Comparison of ENCODE assay signal across 10 cellular contexts in the genomic region with DNA sequence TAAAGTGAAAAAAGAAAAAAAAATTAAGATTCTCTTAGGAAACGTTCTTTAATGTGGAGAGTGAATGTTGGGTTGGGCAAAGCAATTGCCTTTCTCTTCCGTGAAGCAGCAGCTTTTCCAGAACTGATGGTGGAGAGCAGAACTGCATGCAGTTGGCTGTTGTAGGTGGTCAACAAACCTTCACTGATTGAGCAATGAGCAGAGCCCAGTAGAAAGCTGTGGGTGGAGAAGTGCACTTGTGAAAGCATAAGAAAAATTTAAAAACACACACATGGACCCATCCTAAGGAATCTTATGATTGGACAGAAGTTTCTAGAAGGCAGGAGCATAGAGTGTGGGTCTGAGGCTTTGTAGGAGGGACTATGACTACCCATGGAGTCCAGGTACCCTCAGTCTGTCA. TPM values are rescaled to one million over a fixed set of nuclear protein-coding genes. Genes with fewer than 3 reads are reported as not detected.
A peak's percentile ranks its signal among the peaks of the same experiment; 100 is the strongest.
DNase-seq lines count a peak whose midpoint lies in the region; ATAC-seq, FAIRE-seq and TF ChIP-seq lines count a peak whose summit lies in the region.
"Had no signal": no experiment of that assay in that cellular context is flagged by ENCODE, and none has a peak within 500 bp of the region (broad histone marks: within the 10 kb centered on the region; RNA-seq: fewer than 3 reads in every experiment).

No MANE protein-coding gene starts in this region.

- H3K36me3 ChIP-seq in brain microvascular endothelial cell (replicated peaks) (no peaks in the 10 kb centered on the region), H7 (replicated peaks; ENCODE audit: control insufficient read depth, insufficient read depth, low read length) (no peaks in the 10 kb centered on the region)
- H3K36me3 ChIP-seq: SJSA1 had no signal

- H3K4me1 Mint-ChIP-seq in activated CD4-positive, alpha-beta memory T cell treated with anti-CD3 and anti-CD28 coated beads, Interleukin-2, amount 10 ng/mL, durations not matched to agents 7 days and 5 days = peaks cover 20% of the 10 kb centered on the region
- peaks cover 1% of the 10 kb centered on the region for H3K4me1 Mint-ChIP-seq in activated T-helper 2 cell treated with anti-CD3 and anti-CD28 coated beads, Interferon-gamma antibody, Interleukin-2, Interleukin-4, amounts not matched to agents 10 μg/mL and 5 μg/mL and 100 μg/mL, durations not matched to agents 14 hours and 24 hours and 36 hours (ENCODE audit: low read depth)

- H3K4me3 ChIP-seq in brain microvascular endothelial cell (ENCODE audit: low read depth, low read length) (no peak overlapping the region), H7 (ENCODE audit: insufficient read depth, low read depth, low read length) (no peak overlapping the region)
- H3K4me3 ChIP-seq: SJSA1 had no signal

- no peak overlapping the region for H3K27ac Mint-ChIP-seq in activated CD4-positive, alpha-beta memory T cell treated with anti-CD3 and anti-CD28 coated beads, Interleukin-2, amount 10 ng/mL, durations not matched to agents 7 days and 5 days
- no peak overlapping the region for H3K27ac Mint-ChIP-seq in activated T-helper 2 cell treated with anti-CD3 and anti-CD28 coated beads, Interferon-gamma antibody, Interleukin-2, Interleukin-4, amounts not matched to agents 10 μg/mL and 5 μg/mL and 100 μg/mL, durations not matched to agents 14 hours and 24 hours and 36 hours

- intact Hi-C loops in activated T-helper 2 cell treated with anti-CD3 and anti-CD28 coated beads, Interferon-gamma antibody, Interleukin-2, Interleukin-4, amounts not matched to agents 10 μg/mL and 5 μg/mL and 100 μg/mL, durations not matched to agents 14 hours and 24 hours and 36 hours (cut with micrococcal nuclease) = no loop called here

- POLR2A ChIA-PET in activated CD4-positive, alpha-beta memory T cell treated with anti-CD3 and anti-CD28 coated beads, Interleukin-2, amount 10 ng/mL, durations not matched to agents 7 days and 5 days (lab: Charles Lee) = no interaction called here

- H3K9me3 Mint-ChIP-seq in activated CD4-positive, alpha-beta memory T cell treated with anti-CD3 and anti-CD28 coated beads, Interleukin-2, amount 10 ng/mL, durations not matched to agents 7 days and 5 days = no peaks in the 10 kb centered on the region
- H3K9me3 Mint-ChIP-seq in activated T-helper 2 cell treated with anti-CD3 and anti-CD28 coated beads, Interferon-gamma antibody, Interleukin-2, Interleukin-4, amounts not matched to agents 10 μg/mL and 5 μg/mL and 100 μg/mL, durations not matched to agents 14 hours and 24 hours and 36 hours = no peaks in the 10 kb centered on the region

- in situ Hi-C loops in brain microvascular endothelial cell (cut with HindIII; ENCODE audit: low pct_ligation_motif_present, low sequenced_read_pairs) = no loop called here

- no peak for DNase-seq in HTR-8/SVneo (ENCODE audit: insufficient read length, low spot score)
- DNase-seq in brain microvascular endothelial cell = no peak
- peak; percentile 70 for DNase-seq in iris pigment epithelial cell (ENCODE audit: low read depth)
- DNase-seq in activated CD4-positive, alpha-beta memory T cell treated with anti-CD3 and anti-CD28 coated beads, Interleukin-2, amount 10 ng/mL, durations not matched to agents 7 days and 5 days = no peak
- DNase-seq in activated T-helper 2 cell treated with anti-CD3 and anti-CD28 coated beads, Interferon-gamma antibody, Interleukin-2, Interleukin-4, amounts not matched to agents 10 μg/mL and 5 μg/mL and 100 μg/mL, durations not matched to agents 14 hours and 24 hours and 36 hours (ENCODE audit: low spot score) = no peak
- no peak for DNase-seq in H7

- ATAC-seq in HG03039 (IDR thresholded peaks at IDR 0.05; ENCODE audit: unreplicated experiment) = no peak

- H3K4me3 Mint-ChIP-seq in activated CD4-positive, alpha-beta memory T cell treated with anti-CD3 and anti-CD28 coated beads, Interleukin-2, amount 10 ng/mL, durations not matched to agents 7 days and 5 days = no peak overlapping the region
- no peak overlapping the region for H3K4me3 Mint-ChIP-seq in activated T-helper 2 cell treated with anti-CD3 and anti-CD28 coated beads, Interferon-gamma antibody, Interleukin-2, Interleukin-4, amounts not matched to agents 10 μg/mL and 5 μg/mL and 100 μg/mL, durations not matched to agents 14 hours and 24 hours and 36 hours (ENCODE audit: low read depth)

- peak; percentile 23 for TF ChIP-seq CTCF in brain microvascular endothelial cell (IDR thresholded peaks at IDR 0.05; ENCODE audit: low read depth, low read length, missing control alignments)

- FAIRE-seq in HTR-8/SVneo (lab: Jason Lieb, UNC) = peak; percentile 48

- H3K27me3 Mint-ChIP-seq in activated CD4-positive, alpha-beta memory T cell treated with anti-CD3 and anti-CD28 coated beads, Interleukin-2, amount 10 ng/mL, durations not matched to agents 7 days and 5 days = peaks cover 29% of the 10 kb centered on the region
- H3K27me3 Mint-ChIP-seq in activated T-helper 2 cell treated with anti-CD3 and anti-CD28 coated beads, Interferon-gamma antibody, Interleukin-2, Interleukin-4, amounts not matched to agents 10 μg/mL and 5 μg/mL and 100 μg/mL, durations not matched to agents 14 hours and 24 hours and 36 hours (ENCODE audit: low read depth) = peaks cover 12% of the 10 kb centered on the region

- CTCF ChIA-PET in activated CD4-positive, alpha-beta memory T cell treated with anti-CD3 and anti-CD28 coated beads, Interleukin-2, amount 10 ng/mL, durations not matched to agents 7 days and 5 days (lab: Charles Lee) = interaction anchor here (0.9 to 2.7 kb wide), 6 partner anchors 9 to 649 kb away, joined by 3 to 12 read pairs (median 4); a partner anchor contains a TSS

- H3K27me3 ChIP-seq in brain microvascular endothelial cell (replicated peaks) (peaks cover 9% of the 10 kb centered on the region), H7 (ENCODE audit: control insufficient read depth, insufficient read depth, low read length) (no peaks in the 10 kb centered on the region)
- H3K27me3 ChIP-seq: SJSA1 had no signal

- H3K27ac ChIP-seq in brain microvascular endothelial cell = no peak overlapping the region
- peak overlapping the region; percentile 76 for H3K27ac ChIP-seq in temporal lobe (ENCODE audit: low read depth, low read length)
- H3K27ac ChIP-seq: SJSA1 had no signal

- no peaks in the 10 kb centered on the region for H3K36me3 Mint-ChIP-seq in activated CD4-positive, alpha-beta memory T cell treated with anti-CD3 and anti-CD28 coated beads, Interleukin-2, amount 10 ng/mL, durations not matched to agents 7 days and 5 days (ENCODE audit: low read depth)
- no peaks in the 10 kb centered on the region for H3K36me3 Mint-ChIP-seq in activated T-helper 2 cell treated with anti-CD3 and anti-CD28 coated beads, Interferon-gamma antibody, Interleukin-2, Interleukin-4, amounts not matched to agents 10 μg/mL and 5 μg/mL and 100 μg/mL, durations not matched to agents 14 hours and 24 hours and 36 hours (ENCODE audit: low read depth)

RNA-seq across cellular contexts. Expression of a gene that starts 4.5 kb away (rescaled TPM):
- 0.49 TPM for total RNA-seq in temporal lobe
- total RNA-seq in activated CD4-positive, alpha-beta memory T cell treated with anti-CD3 and anti-CD28 coated beads, Interleukin-2, amount 10 ng/mL, durations not matched to agents 7 days and 5 days = not detected
- total RNA-seq in activated T-helper 2 cell treated with anti-CD3 and anti-CD28 coated beads, Interferon-gamma antibody, Interleukin-2, Interleukin-4, amounts not matched to agents 10 μg/mL and 5 μg/mL and 100 μg/mL, durations not matched to agents 14 hours and 24 hours and 36 hours = not detected in 2 replicates
- 0.03 TPM in 1 of 2 replicates, not detected in the other for total RNA-seq in H7 (2014; rRNA removed; shearing (Covaris generic))
- total RNA-seq: mononuclear cell, SJSA1 had no signal

RNA-seq across cellular contexts. Expression of a gene that starts 13.9 kb away (rescaled TPM):
- total RNA-seq in temporal lobe = not detected
- not detected for total RNA-seq in activated CD4-positive, alpha-beta memory T cell treated with anti-CD3 and anti-CD28 coated beads, Interleukin-2, amount 10 ng/mL, durations not matched to agents 7 days and 5 days
- not detected in 2 replicates for total RNA-seq in activated T-helper 2 cell treated with anti-CD3 and anti-CD28 coated beads, Interferon-gamma antibody, Interleukin-2, Interleukin-4, amounts not matched to agents 10 μg/mL and 5 μg/mL and 100 μg/mL, durations not matched to agents 14 hours and 24 hours and 36 hours
- 0.30 and 0.80 TPM in 2 replicates for total RNA-seq in H7 (2014; rRNA removed; shearing (Covaris generic))
- total RNA-seq: mononuclear cell, SJSA1 had no signal
